12 cellular contexts compared by ENCODE assay signal in the genomic region with DNA sequence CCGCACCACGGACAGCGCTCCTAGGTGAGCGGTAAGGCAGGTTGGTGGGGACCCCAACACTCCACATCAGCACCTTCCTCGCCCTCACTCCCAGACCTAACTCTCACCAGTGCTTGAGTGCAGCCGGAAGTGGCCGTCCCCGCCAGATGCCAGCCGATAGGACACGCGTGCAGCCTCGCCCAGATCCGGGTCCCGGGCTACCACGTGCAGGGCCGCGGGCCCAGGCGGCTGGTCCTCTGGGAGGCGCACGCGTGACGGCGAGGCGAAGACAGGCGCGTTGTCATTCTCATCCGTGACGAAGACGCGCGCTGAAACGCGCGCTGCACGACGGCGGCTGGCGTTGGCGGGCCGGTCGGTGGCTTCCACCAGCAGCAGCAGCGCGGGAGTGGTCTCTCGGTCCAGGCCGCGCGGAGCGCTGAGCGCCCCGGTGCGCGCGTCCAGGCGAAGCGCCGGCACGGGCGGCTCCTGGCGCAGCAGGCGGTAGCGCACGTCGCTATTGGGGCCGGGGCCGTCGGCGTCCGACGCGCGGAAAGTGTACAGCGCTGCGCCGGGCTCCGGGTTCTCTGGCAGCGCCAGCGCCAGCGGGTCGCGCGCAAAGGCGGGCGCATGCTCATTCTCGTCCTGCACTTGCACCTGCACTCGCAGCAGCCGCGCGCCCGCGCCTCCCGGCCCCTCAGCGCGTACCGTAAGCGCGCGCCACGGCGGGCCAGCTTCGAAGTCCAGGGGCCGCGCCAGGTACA. TPM values are rescaled to one million over a fixed set of nuclear protein-coding genes. Genes with fewer than 3 reads are reported as not detected.
DNase-seq lines count a peak whose midpoint lies in the region; TF ChIP-seq lines count a peak whose summit lies in the region.
"Had no signal": no experiment of that assay in that cellular context is flagged by ENCODE, and none has a peak within 500 bp of the region (broad histone marks: within the 10 kb centered on the region; RNA-seq: fewer than 3 reads in every experiment).

No MANE protein-coding gene starts in this region.

- H3K9me3 ChIP-seq in esophagus (ENCODE audit: control insufficient read depth in 2 of 2, insufficient read depth in 1 of 2, low read depth in 1 of 2, low read length in 1 of 2), result peaks cover 0 to 6% of the 10 kb centered on the region in 2 donors
- H3K9me3 ChIP-seq in mucosa of rectum (ENCODE audit: control insufficient read depth in 2 of 2, low read length in 2 of 2), result no peaks in the 10 kb centered on the region

- H3K27me3 ChIP-seq in esophagus (ENCODE audit: control insufficient read depth in 1 of 2, insufficient read depth in 2 of 2, low read length in 2 of 2) (no peaks in the 10 kb centered on the region), mucosa of rectum (ENCODE audit: control insufficient read depth in 2 of 2, insufficient read depth in 2 of 2, low read length in 2 of 2) (no peaks in the 10 kb centered on the region)

- H3K4me1 ChIP-seq in esophagus (ENCODE audit: control insufficient read depth in 2 of 2, insufficient read depth in 2 of 2, low read length in 1 of 2) (peaks cover 2 to 7% of the 10 kb centered on the region in 2 donors), mucosa of rectum (ENCODE audit: control insufficient read depth in 2 of 2, insufficient read depth in 2 of 2, low read length in 2 of 2) (peaks cover 4% of the 10 kb centered on the region in 2 donors)

- H3K4me3 ChIP-seq in esophagus (ENCODE audit: low read depth in 1 of 2, low read length in 2 of 2) (peak overlapping the region; percentile 23), mucosa of rectum (ENCODE audit: low read length in 2 of 2) (peak overlapping the region; percentile 13 to 19)

- WGBS in esophagus, 2 donors, result 56 to 63% methylated on average over 90 to 102 of the region's 102 CpGs

- H3K36me3 ChIP-seq in esophagus (ENCODE audit: control insufficient read depth in 2 of 2, insufficient read depth in 2 of 2, low read length in 1 of 2) (peaks cover 0 to 11% of the 10 kb centered on the region in 2 donors), mucosa of rectum (ENCODE audit: control insufficient read depth in 2 of 2, insufficient read depth in 2 of 2, low read length in 2 of 2) (peaks cover 0 to 10% of the 10 kb centered on the region in 2 donors)

- H3K27ac ChIP-seq in C4-2B, result peak overlapping the region; percentile 46
- no peak overlapping the region for H3K27ac ChIP-seq in esophagus (ENCODE audit: low read depth in 2 of 2, low read length in 1 of 2)
- H3K27ac ChIP-seq in mucosa of rectum (ENCODE audit: low read depth in 2 of 2, low read length in 2 of 2), result no peak overlapping the region

- DNase-seq in NCI-H2029 treated with DMSO at 0.1 percent for 48 hours (lab: John Stamatoyannopoulos, UW) (peak; percentile 14), NCI-H226 (no peak), AG08396 (ENCODE audit: low spot score) (no peak), NCI-H1105 treated with DMSO at 0.1 percent for 48 hours (lab: John Stamatoyannopoulos, UW) (no peak)
- no peak for DNase-seq in activated T-cell treated with anti-CD3 and anti-CD28 coated beads, Interleukin-2, amount 50 U/mL, for 1 hour
- DNase-seq: activated CD4-positive, alpha-beta T cell treated with anti-CD3 and anti-CD28 coated beads for 48 hours; DMS79 treated with DMSO at 0.1 percent for 48 hours; NCI-H446; stimulated activated CD4-positive, alpha-beta T cell treated with anti-CD3 and anti-CD28 coated beads, Interleukin-1b, Interleukin-23, amount 100 ng/mL, for 48 hours had no signal

- TF ChIP-seq CTCF in C4-2B (conservative IDR thresholded peaks at IDR 0.05), result no peak

- H3K9ac ChIP-seq in mucosa of rectum (ENCODE audit: low read depth in 1 of 2, low read length in 2 of 2), result no peak overlapping the region

RNA-seq across cellular contexts. Expression of a gene that starts 10.8 kb away (rescaled TPM):
- polyA plus RNA-seq in esophagus, result 10 to 100 TPM; 18.6 to 20.9 TPM

RNA-seq across cellular contexts. Expression of a gene that starts 18.0 kb away (rescaled TPM):
- polyA plus RNA-seq in esophagus, result 10 to 100 TPM; 83.0 to 93.7 TPM

RNA-seq across cellular contexts. Expression of a gene that starts 25.5 kb away (rescaled TPM):
- polyA plus RNA-seq in esophagus, result 1 to 10 TPM; 1.7 to 2.0 TPM

RNA-seq across cellular contexts. Expression of a gene that starts 26.5 kb away (rescaled TPM):
- 10 to 100 TPM; 63.3 to 91.0 TPM for polyA plus RNA-seq in esophagus

RNA-seq across cellular contexts. Expression of a gene that starts 26.6 kb away (rescaled TPM):
- polyA plus RNA-seq in esophagus, result 10 to 100 TPM; 12.4 to 12.6 TPM
